ENCODE assay signal across 1 cellular context in the genomic region with DNA sequence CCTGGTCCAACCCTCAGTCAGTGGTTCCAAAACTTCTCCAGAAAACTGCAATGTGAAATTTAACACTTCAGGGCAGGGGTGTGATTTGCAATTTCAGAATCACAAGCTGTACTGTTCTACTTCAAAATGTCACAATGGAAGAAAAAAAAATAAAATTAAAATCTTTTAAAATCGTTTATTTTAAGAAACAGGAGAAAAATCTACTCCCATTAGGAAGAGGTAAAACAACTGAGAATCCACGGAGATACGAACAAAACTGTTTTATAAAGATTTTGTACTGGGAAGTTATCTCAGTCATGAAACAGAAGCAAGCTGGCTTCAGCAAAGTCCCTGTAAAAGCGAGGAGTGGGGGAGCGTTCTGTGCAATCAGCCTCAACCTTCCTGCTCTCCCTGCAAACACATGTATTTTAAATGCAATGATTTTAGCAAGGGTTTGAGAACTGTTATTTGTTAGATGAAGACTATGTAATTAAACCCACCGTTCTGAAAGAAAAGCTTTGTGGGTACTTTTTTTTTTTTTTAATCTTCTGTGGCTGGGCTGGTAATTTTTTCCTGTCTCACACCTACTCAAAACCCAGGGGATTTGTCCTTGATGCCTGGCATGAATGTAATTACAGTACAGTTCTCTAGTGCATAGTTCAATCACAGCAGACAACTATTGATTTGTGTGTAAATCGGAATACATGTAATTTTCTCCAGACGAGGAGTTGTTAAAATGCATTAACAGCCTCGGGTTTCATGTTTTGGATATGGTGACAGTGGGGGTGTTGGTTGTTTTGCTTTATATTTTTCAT.
TF ChIP-seq lines count a peak whose summit lies in the region.

No MANE protein-coding gene starts in this region.

TF ChIP-seq in GM12878, 131 proteins besides CTCF, POLR2A, EP300 and RAD21 (continued from another document):
- TF ChIP-seq, protein P1, sequence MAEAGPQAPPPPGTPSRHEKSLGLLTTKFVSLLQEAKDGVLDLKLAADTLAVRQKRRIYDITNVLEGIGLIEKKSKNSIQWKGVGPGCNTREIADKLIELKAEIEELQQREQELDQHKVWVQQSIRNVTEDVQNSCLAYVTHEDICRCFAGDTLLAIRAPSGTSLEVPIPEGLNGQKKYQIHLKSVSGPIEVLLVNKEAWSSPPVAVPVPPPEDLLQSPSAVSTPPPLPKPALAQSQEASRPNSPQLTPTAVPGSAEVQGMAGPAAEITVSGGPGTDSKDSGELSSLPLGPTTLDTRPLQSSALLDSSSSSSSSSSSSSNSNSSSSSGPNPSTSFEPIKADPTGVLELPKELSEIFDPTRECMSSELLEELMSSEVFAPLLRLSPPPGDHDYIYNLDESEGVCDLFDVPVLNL (IDR thresholded peaks at IDR 0.05; ENCODE audit: low read depth, low read length), result no peak
- TF ChIP-seq CHD2 (IDR thresholded peaks at IDR 0.05; ENCODE audit: borderline replicate concordance, low read depth, low read length), result no peak
- no peak for TF ChIP-seq SREBF1 (IDR thresholded peaks at IDR 0.05; ENCODE audit: low read length)
- TF ChIP-seq NFYA (IDR thresholded peaks at IDR 0.05; ENCODE audit: borderline replicate concordance, low read depth, low read length), result no peak
- no peak for TF ChIP-seq CBX3 (IDR thresholded peaks at IDR 0.05; ENCODE audit: borderline replicate concordance, low read depth)
- no peak for TF ChIP-seq SMC3 (IDR thresholded peaks at IDR 0.05; ENCODE audit: borderline replicate concordance, low read length)
- no peak for TF ChIP-seq ZNF217 (IDR thresholded peaks at IDR 0.05)
- TF ChIP-seq, protein P2, sequence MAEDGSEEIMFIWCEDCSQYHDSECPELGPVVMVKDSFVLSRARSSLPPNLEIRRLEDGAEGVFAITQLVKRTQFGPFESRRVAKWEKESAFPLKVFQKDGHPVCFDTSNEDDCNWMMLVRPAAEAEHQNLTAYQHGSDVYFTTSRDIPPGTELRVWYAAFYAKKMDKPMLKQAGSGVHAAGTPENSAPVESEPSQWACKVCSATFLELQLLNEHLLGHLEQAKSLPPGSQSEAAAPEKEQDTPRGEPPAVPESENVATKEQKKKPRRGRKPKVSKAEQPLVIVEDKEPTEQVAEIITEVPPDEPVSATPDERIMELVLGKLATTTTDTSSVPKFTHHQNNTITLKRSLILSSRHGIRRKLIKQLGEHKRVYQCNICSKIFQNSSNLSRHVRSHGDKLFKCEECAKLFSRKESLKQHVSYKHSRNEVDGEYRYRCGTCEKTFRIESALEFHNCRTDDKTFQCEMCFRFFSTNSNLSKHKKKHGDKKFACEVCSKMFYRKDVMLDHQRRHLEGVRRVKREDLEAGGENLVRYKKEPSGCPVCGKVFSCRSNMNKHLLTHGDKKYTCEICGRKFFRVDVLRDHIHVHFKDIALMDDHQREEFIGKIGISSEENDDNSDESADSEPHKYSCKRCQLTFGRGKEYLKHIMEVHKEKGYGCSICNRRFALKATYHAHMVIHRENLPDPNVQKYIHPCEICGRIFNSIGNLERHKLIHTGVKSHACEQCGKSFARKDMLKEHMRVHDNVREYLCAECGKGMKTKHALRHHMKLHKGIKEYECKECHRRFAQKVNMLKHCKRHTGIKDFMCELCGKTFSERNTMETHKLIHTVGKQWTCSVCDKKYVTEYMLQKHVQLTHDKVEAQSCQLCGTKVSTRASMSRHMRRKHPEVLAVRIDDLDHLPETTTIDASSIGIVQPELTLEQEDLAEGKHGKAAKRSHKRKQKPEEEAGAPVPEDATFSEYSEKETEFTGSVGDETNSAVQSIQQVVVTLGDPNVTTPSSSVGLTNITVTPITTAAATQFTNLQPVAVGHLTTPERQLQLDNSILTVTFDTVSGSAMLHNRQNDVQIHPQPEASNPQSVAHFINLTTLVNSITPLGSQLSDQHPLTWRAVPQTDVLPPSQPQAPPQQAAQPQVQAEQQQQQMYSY (CRISPR knock-in tag; IDR thresholded peaks at IDR 0.05), result no peak
- TF ChIP-seq PAX8 (IDR thresholded peaks at IDR 0.05), result no peak
- TF ChIP-seq STAT1 (conservative IDR thresholded peaks at IDR 0.05), result no peak
